10 cellular contexts compared by ENCODE assay signal in the genomic region with DNA sequence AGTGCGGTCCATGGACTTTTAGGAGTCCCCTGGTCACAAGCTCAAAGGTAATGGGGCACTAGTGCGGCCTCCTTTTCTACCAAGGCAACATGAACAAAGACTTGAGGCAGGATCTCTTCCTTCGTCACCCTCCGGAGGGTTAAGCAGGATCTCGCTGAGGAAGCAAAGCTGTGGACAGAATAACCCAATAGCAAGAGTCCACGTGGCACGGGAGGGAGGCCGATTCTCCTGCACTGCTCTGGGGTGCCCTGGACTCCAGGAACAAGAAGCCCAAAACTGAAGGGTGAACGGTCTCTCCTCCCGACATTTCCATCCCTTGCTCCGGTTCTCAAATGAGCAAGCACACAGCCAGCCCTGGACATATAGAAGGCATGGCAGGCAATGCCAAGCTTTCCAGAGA. TPM values are rescaled to one million over a fixed set of nuclear protein-coding genes. Genes with fewer than 3 reads are reported as not detected.
DNase-seq lines count a peak whose midpoint lies in the region; ATAC-seq and TF ChIP-seq lines count a peak whose summit lies in the region.
"Had no signal": no experiment of that assay in that cellular context is flagged by ENCODE, and none has a peak within 500 bp of the region (broad histone marks: within the 10 kb centered on the region; RNA-seq: fewer than 3 reads in every experiment).

No MANE protein-coding gene starts in this region.

- 36 to 88% methylated on average over 7 of the region's 11 CpGs for WGBS in esophagus squamous epithelium, 2 donors

- peak overlapping the region; percentile 87 for H3K4me3 Mint-ChIP-seq in T-helper 17 cell
- peak overlapping the region; percentile 7 for H3K4me3 Mint-ChIP-seq in osteocyte (ENCODE audit: unreplicated experiment)

- H3K4me1 Mint-ChIP-seq in T-helper 17 cell (peaks cover 78% of the 10 kb centered on the region), osteocyte (ENCODE audit: unreplicated experiment) (peaks cover 99% of the 10 kb centered on the region)

- intact Hi-C loops in esophagus squamous epithelium (cut with DNase I) (no loop called here), left colon (cut with DNase I, micrococcal nuclease) (no loop called here)

- ATAC-seq in T-helper 17 cell (no peak), HG02798 (IDR thresholded peaks at IDR 0.05; ENCODE audit: poor library complexity, unreplicated experiment) (no peak), GM18868 (IDR thresholded peaks at IDR 0.05; ENCODE audit: unreplicated experiment) (no peak), left colon (no peak)

- no peak for TF ChIP-seq POLR2A in esophagus squamous epithelium (IDR thresholded peaks at IDR 0.05)

- TF ChIP-seq CTCF in esophagus squamous epithelium (IDR thresholded peaks at IDR 0.05) (no peak), osteocyte (IDR thresholded peaks at IDR 0.05) (no peak)

- H3K36me3 ChIP-seq in BLaER1 treated with 17β-estradiol and CSF1 and Interleukin-3, amounts not matched to agents 10 nM and 100 nM = peaks cover 26 to 99% (median 88%) of the 10 kb centered on the region in 11 experiments
- H3K36me3 ChIP-seq in esophagus squamous epithelium = peaks cover 0 to 9% (median 0%) of the 10 kb centered on the region in 3 donors

- H3K4me3 ChIP-seq in BLaER1 treated with 17β-estradiol and CSF1 and Interleukin-3, amounts not matched to agents 10 nM and 100 nM = no peak overlapping the region
- peak overlapping the region in 1 of 4 donors; percentile 34 for H3K4me3 ChIP-seq in esophagus squamous epithelium

- no peaks in the 10 kb centered on the region for H3K9me3 Mint-ChIP-seq in osteocyte (ENCODE audit: unreplicated experiment)

- peak overlapping the region; percentile 89 to 100 (median 98) for H3K4me2 ChIP-seq in BLaER1 treated with 17β-estradiol and CSF1 and Interleukin-3, amounts not matched to agents 10 nM and 100 nM

- H3K4me1 ChIP-seq in BLaER1 treated with 17β-estradiol and CSF1 and Interleukin-3, amounts not matched to agents 10 nM and 100 nM = peaks cover 100% of the 10 kb centered on the region in 10 experiments
- peaks cover 93 to 100% (median 100%) of the 10 kb centered on the region in 3 donors for H3K4me1 ChIP-seq in esophagus squamous epithelium

- H3K27ac ChIP-seq in BLaER1 treated with 17β-estradiol and CSF1 and Interleukin-3, amounts not matched to agents 10 nM and 100 nM = peak overlapping the region in 6 of 11 experiments; percentile 13 to 45 (median 26); a peak in 5 of 22 replicates
- peak overlapping the region; percentile 78 to 100 (median 96) for H3K27ac ChIP-seq in esophagus squamous epithelium

- no peaks in the 10 kb centered on the region for H3K27me3 ChIP-seq in BLaER1 treated with 17β-estradiol and CSF1 and Interleukin-3, amounts not matched to agents 10 nM and 100 nM
- no peaks in the 10 kb centered on the region for H3K27me3 ChIP-seq in esophagus squamous epithelium

- H3K27ac Mint-ChIP-seq in T-helper 17 cell (peak overlapping the region; percentile 100), osteocyte (ENCODE audit: unreplicated experiment) (peak overlapping the region; percentile 91)

- no peak for DNase-seq in T-helper 17 cell
- DNase-seq in esophagus squamous epithelium (lab: John Stamatoyannopoulos, UW) = no peak
- no peak for DNase-seq in osteocyte (ENCODE audit: extremely low spot score, unreplicated experiment)
- no peak for DNase-seq in activated effector memory CD4-positive, alpha-beta T cell treated with Interleukin-2 at 50 U/mL for 16 hours
- no peak for DNase-seq in left colon
- DNase-seq: cortex of kidney, NCI-H226 had no signal

- H4K20me1 ChIP-seq in BLaER1 treated with 17β-estradiol and CSF1 and Interleukin-3, amounts not matched to agents 10 nM and 100 nM = peaks cover 100% of the 10 kb centered on the region in 11 experiments

- no peaks in the 10 kb centered on the region for H3K9me3 ChIP-seq in BLaER1 treated with 17β-estradiol and CSF1 and Interleukin-3, amounts not matched to agents 10 nM and 100 nM (replicated peaks in 1 of 11)
- H3K9me3 ChIP-seq in T-helper 17 cell (ENCODE audit: control insufficient read depth, low read length, poor library complexity, severe bottlenecking) (no peaks in the 10 kb centered on the region), esophagus squamous epithelium (no peaks in the 10 kb centered on the region)

- H3K36me3 Mint-ChIP-seq in T-helper 17 cell (ENCODE audit: low read depth) (peaks cover 7% of the 10 kb centered on the region), osteocyte (ENCODE audit: unreplicated experiment) (peaks cover 2% of the 10 kb centered on the region)

- peak overlapping the region in 7 of 11 experiments; percentile 5 to 55 (median 27); a peak in 7 of 22 replicates for H3K9ac ChIP-seq in BLaER1 treated with 17β-estradiol and CSF1 and Interleukin-3, amounts not matched to agents 10 nM and 100 nM

- H3K27me3 Mint-ChIP-seq in T-helper 17 cell (no peaks in the 10 kb centered on the region), osteocyte (ENCODE audit: unreplicated experiment) (no peaks in the 10 kb centered on the region)

RNA-seq across cellular contexts. Expression of gene MYH9, which starts 20.7 kb away (rescaled TPM):
- total RNA-seq in T-helper 17 cell (1,000 to 10,000 TPM; 1,038 to 1,220 TPM), esophagus squamous epithelium (100 to 1,000 TPM; 216 to 339 (median 246) TPM), osteocyte (938 and 1,044 TPM in 2 replicates), left colon (100 to 1,000 TPM; 581 to 641 TPM)
